In the genomic region with DNA sequence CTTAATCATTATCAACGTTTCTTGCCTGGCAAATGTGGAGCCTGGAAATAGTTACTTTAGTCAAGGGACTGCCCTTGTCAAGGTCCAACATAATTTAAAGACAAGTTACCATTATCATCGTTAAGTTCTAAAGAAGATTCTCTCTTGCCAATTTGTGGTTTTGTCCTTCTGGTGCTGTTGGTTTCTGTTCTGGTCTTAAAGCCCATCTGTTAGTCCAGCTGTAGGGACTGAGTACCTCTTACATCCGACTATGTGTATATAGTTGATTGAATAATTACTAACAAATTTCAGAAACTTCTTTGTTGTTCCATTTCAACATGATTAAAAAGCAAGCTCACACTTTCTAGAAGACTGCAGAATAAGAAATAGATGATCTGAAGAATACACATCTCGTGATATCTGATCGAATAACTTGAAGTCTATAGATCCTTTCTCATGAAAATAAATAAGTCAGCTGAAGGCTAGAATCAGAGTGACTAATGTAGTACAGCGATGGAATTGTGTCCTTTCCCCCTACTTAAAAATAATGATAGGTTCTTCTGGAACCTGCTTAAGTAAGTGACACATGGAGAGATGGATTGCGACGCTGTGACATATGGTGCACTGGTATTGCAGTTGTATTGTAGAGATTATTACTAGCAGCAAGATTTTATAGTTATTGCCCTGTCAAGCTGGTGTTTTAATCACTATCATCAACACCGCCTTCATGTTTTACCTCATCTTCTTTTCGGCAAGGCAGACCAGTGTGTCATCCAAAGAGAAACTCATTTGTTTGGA, we compare ENCODE assay signal across 19 cellular contexts.
"Had no signal": no experiment of that assay in that cellular context is flagged by ENCODE, and none has a peak within 500 bp of the region (broad histone marks: within the 10 kb centered on the region; RNA-seq: fewer than 3 reads in every experiment).

No MANE protein-coding gene starts in this region.

- ATAC-seq: activated CD4-positive, alpha-beta T cell treated with anti-CD3 and anti-CD28 coated beads for 36 hours; activated CD8-positive, alpha-beta memory T cell treated with anti-CD3 and anti-CD28 coated beads, Interleukin-2, amount 10 ng/mL, durations not matched to agents 7 days and 5 days; activated CD8-positive, alpha-beta T cell treated with anti-CD3 and anti-CD28 coated beads, Interleukin-2, amount 10 ng/mL, durations not matched to agents 7 days and 5 days; activated naive CD8-positive, alpha-beta T cell treated with anti-CD3 and anti-CD28 coated beads, Interleukin-2, amount 50 U/mL, for 24 hours; esophagus mucosa; right lobe of liver; stimulated activated naive CD8-positive, alpha-beta T cell treated with anti-CD3 and anti-CD28 coated beads, Interleukin-15, Interleukin-2, amounts not matched to agents 100 U/mL and 50 U/mL, for 24 hours had no signal

- H3K36me3 ChIP-seq: ovary, right lobe of liver had no signal

- H3K4me3 ChIP-seq: ovary, right lobe of liver, testis had no signal

- H3K9me3 ChIP-seq: ovary, right lobe of liver, testis had no signal

- H3K4me1 ChIP-seq: right lobe of liver, testis had no signal

- H3K27ac ChIP-seq: ovary, right lobe of liver, testis had no signal

- DNase-seq: activated CD4-positive, alpha-beta T cell treated with anti-CD3 and anti-CD28 coated beads for 36 hours; activated CD4-positive, CD25-positive, alpha-beta regulatory T cell; activated CD8-positive, alpha-beta memory T cell treated with anti-CD3 and anti-CD28 coated beads, Interleukin-2, amount 10 ng/mL, durations not matched to agents 7 days and 5 days; activated CD8-positive, alpha-beta T cell treated with anti-CD3 and anti-CD28 coated beads, Interleukin-2, amount 10 ng/mL, durations not matched to agents 7 days and 5 days; activated naive CD8-positive, alpha-beta T cell treated with anti-CD3 and anti-CD28 coated beads, Interleukin-2, amount 50 U/mL, for 24 hours; activated T-cell treated with anti-CD3 and anti-CD28 coated beads, Interleukin-2, amount 50 U/mL, for 48 hours; amygdala; endodermal cell; foreskin fibroblast; head of caudate nucleus; hippocampal formation; naive B cell; nephron progenitor cell; ovary; right lobe of liver; stimulated activated CD4-positive, alpha-beta T cell treated with anti-CD3 and anti-CD28 coated beads, Interleukin-2, amount 100 ng/mL, for 48 hours; stimulated activated naive CD8-positive, alpha-beta T cell treated with anti-CD3 and anti-CD28 coated beads, Interleukin-15, Interleukin-2, amounts not matched to agents 100 U/mL and 50 U/mL, for 24 hours; testis had no signal

- H3K27me3 ChIP-seq: ovary, right lobe of liver, testis had no signal
